In the genomic region with DNA sequence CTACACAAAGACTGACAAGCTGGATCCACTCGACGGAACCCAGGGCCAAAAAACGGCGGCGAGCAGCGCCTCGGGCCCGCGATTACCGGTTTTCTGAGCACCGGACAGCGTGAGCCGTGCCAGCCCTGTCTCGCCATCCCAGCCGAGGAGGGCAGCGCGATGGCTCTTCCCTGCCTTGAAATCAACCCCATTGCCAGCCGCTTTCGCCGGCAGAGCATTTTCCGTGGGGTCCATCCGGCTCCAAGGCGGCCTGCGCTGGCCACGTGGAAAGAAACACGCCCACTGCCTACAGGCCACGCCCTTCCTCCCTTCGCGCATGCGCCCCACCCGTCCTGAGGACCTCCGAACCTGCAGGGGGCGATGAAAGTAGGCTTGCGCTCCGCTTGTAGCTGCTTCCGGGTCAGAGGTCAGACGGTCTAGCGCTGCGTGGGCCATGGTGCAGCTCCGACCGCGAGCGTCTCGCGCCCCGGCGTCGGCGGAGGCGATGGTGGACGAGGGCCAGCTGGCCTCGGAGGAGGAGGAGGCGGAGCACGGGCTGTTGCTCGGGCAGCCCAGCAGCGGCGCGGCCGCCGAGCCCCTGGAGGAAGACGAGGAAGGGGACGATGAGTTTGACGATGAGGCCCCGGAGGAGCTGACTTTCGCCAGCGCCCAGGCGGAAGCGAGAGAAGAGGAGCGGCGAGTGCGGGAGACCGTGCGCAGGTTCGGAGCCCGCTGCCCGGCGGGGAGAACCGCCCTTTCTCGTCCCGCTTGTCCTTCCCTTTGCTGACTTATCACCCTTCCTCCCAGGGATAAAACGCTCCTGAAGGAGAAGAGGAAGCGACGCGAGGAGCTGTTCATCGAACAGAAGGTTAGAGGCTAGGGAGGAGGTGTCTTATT, we compare ENCODE assay signal across 1 cellular context.
TF ChIP-seq lines count a peak whose summit lies in the region.

A gene (plus strand): TSS at position 410 of the 876 bp plus-strand sequence. CDS start 24 bp downstream, at position 434.

TF ChIP-seq in HepG2, 621 proteins besides CTCF, POLR2A, EP300 and RAD21 (continued from another document and continues in another):
- TF ChIP-seq, protein P1, sequence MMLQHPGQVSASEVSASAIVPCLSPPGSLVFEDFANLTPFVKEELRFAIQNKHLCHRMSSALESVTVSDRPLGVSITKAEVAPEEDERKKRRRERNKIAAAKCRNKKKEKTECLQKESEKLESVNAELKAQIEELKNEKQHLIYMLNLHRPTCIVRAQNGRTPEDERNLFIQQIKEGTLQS (CRISPR knock-in tag; IDR thresholded peaks at IDR 0.05) = no peak; the same call in none of the 2 replicates
- TF ChIP-seq RFXANK (CRISPR knock-in tag; IDR thresholded peaks at IDR 0.05) = peak; percentile 84; the same call in 1 of the 2 replicates
- TF ChIP-seq CBX5 (CRISPR knock-in tag; IDR thresholded peaks at IDR 0.05; ENCODE audit: borderline replicate concordance) = peak; percentile 99; the same call in 1 of the 2 replicates
- no peak for TF ChIP-seq ATF1 (CRISPR knock-in tag; IDR thresholded peaks at IDR 0.05)
- TF ChIP-seq, protein P2, sequence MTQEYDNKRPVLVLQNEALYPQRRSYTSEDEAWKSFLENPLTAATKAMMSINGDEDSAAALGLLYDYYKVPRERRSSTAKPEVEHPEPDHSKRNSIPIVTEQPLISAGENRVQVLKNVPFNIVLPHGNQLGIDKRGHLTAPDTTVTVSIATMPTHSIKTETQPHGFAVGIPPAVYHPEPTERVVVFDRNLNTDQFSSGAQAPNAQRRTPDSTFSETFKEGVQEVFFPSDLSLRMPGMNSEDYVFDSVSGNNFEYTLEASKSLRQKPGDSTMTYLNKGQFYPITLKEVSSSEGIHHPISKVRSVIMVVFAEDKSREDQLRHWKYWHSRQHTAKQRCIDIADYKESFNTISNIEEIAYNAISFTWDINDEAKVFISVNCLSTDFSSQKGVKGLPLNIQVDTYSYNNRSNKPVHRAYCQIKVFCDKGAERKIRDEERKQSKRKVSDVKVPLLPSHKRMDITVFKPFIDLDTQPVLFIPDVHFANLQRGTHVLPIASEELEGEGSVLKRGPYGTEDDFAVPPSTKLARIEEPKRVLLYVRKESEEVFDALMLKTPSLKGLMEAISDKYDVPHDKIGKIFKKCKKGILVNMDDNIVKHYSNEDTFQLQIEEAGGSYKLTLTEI (CRISPR knock-in tag; conservative IDR thresholded peaks at IDR 0.05) = no peak
- TF ChIP-seq, protein P3, sequence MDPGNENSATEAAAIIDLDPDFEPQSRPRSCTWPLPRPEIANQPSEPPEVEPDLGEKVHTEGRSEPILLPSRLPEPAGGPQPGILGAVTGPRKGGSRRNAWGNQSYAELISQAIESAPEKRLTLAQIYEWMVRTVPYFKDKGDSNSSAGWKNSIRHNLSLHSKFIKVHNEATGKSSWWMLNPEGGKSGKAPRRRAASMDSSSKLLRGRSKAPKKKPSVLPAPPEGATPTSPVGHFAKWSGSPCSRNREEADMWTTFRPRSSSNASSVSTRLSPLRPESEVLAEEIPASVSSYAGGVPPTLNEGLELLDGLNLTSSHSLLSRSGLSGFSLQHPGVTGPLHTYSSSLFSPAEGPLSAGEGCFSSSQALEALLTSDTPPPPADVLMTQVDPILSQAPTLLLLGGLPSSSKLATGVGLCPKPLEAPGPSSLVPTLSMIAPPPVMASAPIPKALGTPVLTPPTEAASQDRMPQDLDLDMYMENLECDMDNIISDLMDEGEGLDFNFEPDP (CRISPR knock-in tag; conservative IDR thresholded peaks at IDR 0.05) = 0 out of 2 replicates have a peak, but pooled peaks have one; percentile 10
- peak; percentile 91 for TF ChIP-seq ZNF446 (CRISPR knock-in tag; IDR thresholded peaks at IDR 0.05)
- TF ChIP-seq ELF1 (CRISPR knock-in tag; IDR thresholded peaks at IDR 0.05) = peak; percentile 98
- TF ChIP-seq FOXM1 (CRISPR knock-in tag; IDR thresholded peaks at IDR 0.05) = 0 out of 2 replicates have a peak, but pooled peaks have one; percentile 29
- no peak for TF ChIP-seq ZNF530 (CRISPR knock-in tag; IDR thresholded peaks at IDR 0.05; ENCODE audit: low read depth)
- TF ChIP-seq ERF (CRISPR knock-in tag; IDR thresholded peaks at IDR 0.05) = peak; percentile 99
- peak; percentile 98 for TF ChIP-seq SALL1 (CRISPR knock-in tag; IDR thresholded peaks at IDR 0.05)
- TF ChIP-seq, protein P4, sequence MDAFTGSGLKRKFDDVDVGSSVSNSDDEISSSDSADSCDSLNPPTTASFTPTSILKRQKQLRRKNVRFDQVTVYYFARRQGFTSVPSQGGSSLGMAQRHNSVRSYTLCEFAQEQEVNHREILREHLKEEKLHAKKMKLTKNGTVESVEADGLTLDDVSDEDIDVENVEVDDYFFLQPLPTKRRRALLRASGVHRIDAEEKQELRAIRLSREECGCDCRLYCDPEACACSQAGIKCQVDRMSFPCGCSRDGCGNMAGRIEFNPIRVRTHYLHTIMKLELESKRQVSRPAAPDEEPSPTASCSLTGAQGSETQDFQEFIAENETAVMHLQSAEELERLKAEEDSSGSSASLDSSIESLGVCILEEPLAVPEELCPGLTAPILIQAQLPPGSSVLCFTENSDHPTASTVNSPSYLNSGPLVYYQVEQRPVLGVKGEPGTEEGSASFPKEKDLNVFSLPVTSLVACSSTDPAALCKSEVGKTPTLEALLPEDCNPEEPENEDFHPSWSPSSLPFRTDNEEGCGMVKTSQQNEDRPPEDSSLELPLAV (CRISPR knock-in tag; conservative IDR thresholded peaks at IDR 0.05; ENCODE audit: low read depth) = no peak; the same call in none of the 2 replicates
- TF ChIP-seq, protein P5, sequence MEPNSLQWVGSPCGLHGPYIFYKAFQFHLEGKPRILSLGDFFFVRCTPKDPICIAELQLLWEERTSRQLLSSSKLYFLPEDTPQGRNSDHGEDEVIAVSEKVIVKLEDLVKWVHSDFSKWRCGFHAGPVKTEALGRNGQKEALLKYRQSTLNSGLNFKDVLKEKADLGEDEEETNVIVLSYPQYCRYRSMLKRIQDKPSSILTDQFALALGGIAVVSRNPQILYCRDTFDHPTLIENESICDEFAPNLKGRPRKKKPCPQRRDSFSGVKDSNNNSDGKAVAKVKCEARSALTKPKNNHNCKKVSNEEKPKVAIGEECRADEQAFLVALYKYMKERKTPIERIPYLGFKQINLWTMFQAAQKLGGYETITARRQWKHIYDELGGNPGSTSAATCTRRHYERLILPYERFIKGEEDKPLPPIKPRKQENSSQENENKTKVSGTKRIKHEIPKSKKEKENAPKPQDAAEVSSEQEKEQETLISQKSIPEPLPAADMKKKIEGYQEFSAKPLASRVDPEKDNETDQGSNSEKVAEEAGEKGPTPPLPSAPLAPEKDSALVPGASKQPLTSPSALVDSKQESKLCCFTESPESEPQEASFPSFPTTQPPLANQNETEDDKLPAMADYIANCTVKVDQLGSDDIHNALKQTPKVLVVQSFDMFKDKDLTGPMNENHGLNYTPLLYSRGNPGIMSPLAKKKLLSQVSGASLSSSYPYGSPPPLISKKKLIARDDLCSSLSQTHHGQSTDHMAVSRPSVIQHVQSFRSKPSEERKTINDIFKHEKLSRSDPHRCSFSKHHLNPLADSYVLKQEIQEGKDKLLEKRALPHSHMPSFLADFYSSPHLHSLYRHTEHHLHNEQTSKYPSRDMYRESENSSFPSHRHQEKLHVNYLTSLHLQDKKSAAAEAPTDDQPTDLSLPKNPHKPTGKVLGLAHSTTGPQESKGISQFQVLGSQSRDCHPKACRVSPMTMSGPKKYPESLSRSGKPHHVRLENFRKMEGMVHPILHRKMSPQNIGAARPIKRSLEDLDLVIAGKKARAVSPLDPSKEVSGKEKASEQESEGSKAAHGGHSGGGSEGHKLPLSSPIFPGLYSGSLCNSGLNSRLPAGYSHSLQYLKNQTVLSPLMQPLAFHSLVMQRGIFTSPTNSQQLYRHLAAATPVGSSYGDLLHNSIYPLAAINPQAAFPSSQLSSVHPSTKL (CRISPR knock-in tag; IDR thresholded peaks at IDR 0.05) = peak; percentile 89
- peak; percentile 98; the same call in 1 of the 2 replicates for TF ChIP-seq KAT7 (CRISPR knock-in tag; IDR thresholded peaks at IDR 0.05; ENCODE audit: borderline replicate concordance)
- peak; percentile 87 for TF ChIP-seq ZFP82 (CRISPR knock-in tag; IDR thresholded peaks at IDR 0.05; ENCODE audit: borderline replicate concordance)
- peak; percentile 91; the same call in 1 of the 2 replicates for TF ChIP-seq ZNF33B (CRISPR knock-in tag; IDR thresholded peaks at IDR 0.05)
- TF ChIP-seq ZFP41 (CRISPR knock-in tag; IDR thresholded peaks at IDR 0.05; ENCODE audit: borderline replicate concordance) = peak; percentile 91
- no peak; the same call in 1 of the 2 replicates for TF ChIP-seq ZNF180 (CRISPR knock-in tag; IDR thresholded peaks at IDR 0.05; ENCODE audit: borderline replicate concordance, low read depth)
- TF ChIP-seq ZNF773 (CRISPR knock-in tag; IDR thresholded peaks at IDR 0.05; ENCODE audit: borderline replicate concordance) = peak; percentile 34; the same call in 1 of the 2 replicates
- TF ChIP-seq, protein P6, sequence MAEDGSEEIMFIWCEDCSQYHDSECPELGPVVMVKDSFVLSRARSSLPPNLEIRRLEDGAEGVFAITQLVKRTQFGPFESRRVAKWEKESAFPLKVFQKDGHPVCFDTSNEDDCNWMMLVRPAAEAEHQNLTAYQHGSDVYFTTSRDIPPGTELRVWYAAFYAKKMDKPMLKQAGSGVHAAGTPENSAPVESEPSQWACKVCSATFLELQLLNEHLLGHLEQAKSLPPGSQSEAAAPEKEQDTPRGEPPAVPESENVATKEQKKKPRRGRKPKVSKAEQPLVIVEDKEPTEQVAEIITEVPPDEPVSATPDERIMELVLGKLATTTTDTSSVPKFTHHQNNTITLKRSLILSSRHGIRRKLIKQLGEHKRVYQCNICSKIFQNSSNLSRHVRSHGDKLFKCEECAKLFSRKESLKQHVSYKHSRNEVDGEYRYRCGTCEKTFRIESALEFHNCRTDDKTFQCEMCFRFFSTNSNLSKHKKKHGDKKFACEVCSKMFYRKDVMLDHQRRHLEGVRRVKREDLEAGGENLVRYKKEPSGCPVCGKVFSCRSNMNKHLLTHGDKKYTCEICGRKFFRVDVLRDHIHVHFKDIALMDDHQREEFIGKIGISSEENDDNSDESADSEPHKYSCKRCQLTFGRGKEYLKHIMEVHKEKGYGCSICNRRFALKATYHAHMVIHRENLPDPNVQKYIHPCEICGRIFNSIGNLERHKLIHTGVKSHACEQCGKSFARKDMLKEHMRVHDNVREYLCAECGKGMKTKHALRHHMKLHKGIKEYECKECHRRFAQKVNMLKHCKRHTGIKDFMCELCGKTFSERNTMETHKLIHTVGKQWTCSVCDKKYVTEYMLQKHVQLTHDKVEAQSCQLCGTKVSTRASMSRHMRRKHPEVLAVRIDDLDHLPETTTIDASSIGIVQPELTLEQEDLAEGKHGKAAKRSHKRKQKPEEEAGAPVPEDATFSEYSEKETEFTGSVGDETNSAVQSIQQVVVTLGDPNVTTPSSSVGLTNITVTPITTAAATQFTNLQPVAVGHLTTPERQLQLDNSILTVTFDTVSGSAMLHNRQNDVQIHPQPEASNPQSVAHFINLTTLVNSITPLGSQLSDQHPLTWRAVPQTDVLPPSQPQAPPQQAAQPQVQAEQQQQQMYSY (CRISPR knock-in tag; IDR thresholded peaks at IDR 0.05) = peak; percentile 57; the same call in 1 of the 2 replicates
- peak; percentile 12; the same call in 1 of the 2 replicates for TF ChIP-seq ZNF30 (CRISPR knock-in tag; IDR thresholded peaks at IDR 0.05)
- peak; percentile 99 for TF ChIP-seq ZNF772 (CRISPR knock-in tag; IDR thresholded peaks at IDR 0.05)
- peak; percentile 82 for TF ChIP-seq MIER2 (CRISPR knock-in tag; IDR thresholded peaks at IDR 0.05)
- TF ChIP-seq, protein P7, sequence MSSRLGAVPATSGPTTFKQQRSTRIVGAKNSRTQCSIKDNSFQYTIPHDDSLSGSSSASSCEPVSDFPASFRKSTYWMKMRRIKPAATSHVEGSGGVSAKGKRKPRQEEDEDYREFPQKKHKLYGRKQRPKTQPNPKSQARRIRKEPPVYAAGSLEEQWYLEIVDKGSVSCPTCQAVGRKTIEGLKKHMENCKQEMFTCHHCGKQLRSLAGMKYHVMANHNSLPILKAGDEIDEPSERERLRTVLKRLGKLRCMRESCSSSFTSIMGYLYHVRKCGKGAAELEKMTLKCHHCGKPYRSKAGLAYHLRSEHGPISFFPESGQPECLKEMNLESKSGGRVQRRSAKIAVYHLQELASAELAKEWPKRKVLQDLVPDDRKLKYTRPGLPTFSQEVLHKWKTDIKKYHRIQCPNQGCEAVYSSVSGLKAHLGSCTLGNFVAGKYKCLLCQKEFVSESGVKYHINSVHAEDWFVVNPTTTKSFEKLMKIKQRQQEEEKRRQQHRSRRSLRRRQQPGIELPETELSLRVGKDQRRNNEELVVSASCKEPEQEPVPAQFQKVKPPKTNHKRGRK (CRISPR knock-in tag; IDR thresholded peaks at IDR 0.05) = peak; percentile 64; the same call in 1 of the 2 replicates
- 0 out of 2 replicates have a peak, but pooled peaks have one; percentile 69 for TF ChIP-seq SP1 (IDR thresholded peaks at IDR 0.05)
- peak; percentile 98 for TF ChIP-seq SP1 (CRISPR knock-in tag; IDR thresholded peaks at IDR 0.05)
- peak; percentile 97 for TF ChIP-seq WIZ (CRISPR knock-in tag; IDR thresholded peaks at IDR 0.05)
- TF ChIP-seq, protein P8, sequence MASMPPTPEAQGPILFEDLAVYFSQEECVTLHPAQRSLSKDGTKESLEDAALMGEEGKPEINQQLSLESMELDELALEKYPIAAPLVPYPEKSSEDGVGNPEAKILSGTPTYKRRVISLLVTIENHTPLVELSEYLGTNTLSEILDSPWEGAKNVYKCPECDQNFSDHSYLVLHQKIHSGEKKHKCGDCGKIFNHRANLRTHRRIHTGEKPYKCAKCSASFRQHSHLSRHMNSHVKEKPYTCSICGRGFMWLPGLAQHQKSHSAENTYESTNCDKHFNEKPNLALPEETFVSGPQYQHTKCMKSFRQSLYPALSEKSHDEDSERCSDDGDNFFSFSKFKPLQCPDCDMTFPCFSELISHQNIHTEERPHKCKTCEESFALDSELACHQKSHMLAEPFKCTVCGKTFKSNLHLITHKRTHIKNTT (CRISPR knock-in tag; IDR thresholded peaks at IDR 0.05) = no peak
- TF ChIP-seq, protein P9, sequence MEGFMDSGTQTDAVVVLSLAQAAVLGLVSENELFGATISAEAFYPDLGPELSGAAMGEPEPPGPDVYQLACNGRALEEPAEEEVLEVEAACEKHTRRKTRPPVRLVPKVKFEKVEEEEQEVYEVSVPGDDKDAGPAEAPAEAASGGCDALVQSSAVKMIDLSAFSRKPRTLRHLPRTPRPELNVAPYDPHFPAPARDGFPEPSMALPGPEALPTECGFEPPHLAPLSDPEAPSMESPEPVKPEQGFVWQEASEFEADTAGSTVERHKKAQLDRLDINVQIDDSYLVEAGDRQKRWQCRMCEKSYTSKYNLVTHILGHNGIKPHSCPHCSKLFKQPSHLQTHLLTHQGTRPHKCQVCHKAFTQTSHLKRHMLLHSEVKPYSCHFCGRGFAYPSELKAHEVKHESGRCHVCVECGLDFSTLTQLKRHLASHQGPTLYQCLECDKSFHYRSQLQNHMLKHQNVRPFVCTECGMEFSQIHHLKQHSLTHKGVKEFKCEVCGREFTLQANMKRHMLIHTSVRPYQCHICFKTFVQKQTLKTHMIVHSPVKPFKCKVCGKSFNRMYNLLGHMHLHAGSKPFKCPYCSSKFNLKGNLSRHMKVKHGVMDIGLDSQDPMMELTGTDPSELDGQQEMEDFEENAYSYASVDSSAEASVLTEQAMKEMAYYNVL (CRISPR knock-in tag; IDR thresholded peaks at IDR 0.05; ENCODE audit: borderline replicate concordance) = peak; percentile 92
- TF ChIP-seq ZNF703 (CRISPR knock-in tag; IDR thresholded peaks at IDR 0.05; ENCODE audit: borderline replicate concordance) = peak; percentile 93; the same call in 1 of the 2 replicates
